Comparison of ENCODE assay signal across 15 cellular contexts in genomic region chr21:44351535-44352252, GRCh38. TPM values are rescaled to one million over a fixed set of nuclear protein-coding genes. Genes with fewer than 3 reads are reported as not detected.
"Had no signal": no experiment of that assay in that cellular context is flagged by ENCODE, and none has a peak within 500 bp of the region (broad histone marks: within the 10 kb centered on the region; RNA-seq: fewer than 3 reads in every experiment).

No MANE protein-coding gene starts in this region.

- H3K27ac Mint-ChIP-seq: activated CD4-positive, alpha-beta memory T cell treated with anti-CD3 and anti-CD28 coated beads for 36 hours had no signal

- H3K9me3 Mint-ChIP-seq: activated CD4-positive, alpha-beta memory T cell treated with anti-CD3 and anti-CD28 coated beads for 36 hours; neural crest cell; T-helper 2 cell treated with Interferon-gamma antibody and Interleukin-4, amounts not matched to agents 5 μg/mL and 100 μg/mL, for 36 hours had no signal

- ATAC-seq: heart left ventricle, left lung had no signal

- H3K36me3 ChIP-seq: ascending aorta, heart left ventricle, left lung, tibial nerve had no signal

- H3K36me3 Mint-ChIP-seq: activated CD4-positive, alpha-beta memory T cell treated with anti-CD3 and anti-CD28 coated beads for 36 hours had no signal

- FAIRE-seq: bronchial epithelial cell, colon, frontal cortex, islet of Langerhans, small intestine had no signal

- H3K4me1 ChIP-seq: ascending aorta had no signal

- H3K27ac ChIP-seq: ascending aorta had no signal

- DNase-seq: activated CD4-positive, CD25-positive, alpha-beta regulatory T cell treated with anti-CD3 and anti-CD28 coated beads, Interleukin-2, amount 50 U/mL, for 72 hours; activated gamma-delta T cell treated with Interleukin-2 at 50 U/mL for 16 hours; effector CD4-positive, alpha-beta T cell; heart left ventricle; small intestine had no signal

- H3K4me3 Mint-ChIP-seq: activated CD4-positive, alpha-beta memory T cell treated with anti-CD3 and anti-CD28 coated beads for 36 hours; neural crest cell had no signal

- H3K9me3 ChIP-seq: ascending aorta, heart left ventricle, left lung, tibial nerve had no signal

RNA-seq across cellular contexts. Expression of gene TRPM2, which starts 1.7 kb away (rescaled TPM):
- total RNA-seq: neural crest cell had no signal
